11 cellular contexts compared by ENCODE assay signal in the genomic region with DNA sequence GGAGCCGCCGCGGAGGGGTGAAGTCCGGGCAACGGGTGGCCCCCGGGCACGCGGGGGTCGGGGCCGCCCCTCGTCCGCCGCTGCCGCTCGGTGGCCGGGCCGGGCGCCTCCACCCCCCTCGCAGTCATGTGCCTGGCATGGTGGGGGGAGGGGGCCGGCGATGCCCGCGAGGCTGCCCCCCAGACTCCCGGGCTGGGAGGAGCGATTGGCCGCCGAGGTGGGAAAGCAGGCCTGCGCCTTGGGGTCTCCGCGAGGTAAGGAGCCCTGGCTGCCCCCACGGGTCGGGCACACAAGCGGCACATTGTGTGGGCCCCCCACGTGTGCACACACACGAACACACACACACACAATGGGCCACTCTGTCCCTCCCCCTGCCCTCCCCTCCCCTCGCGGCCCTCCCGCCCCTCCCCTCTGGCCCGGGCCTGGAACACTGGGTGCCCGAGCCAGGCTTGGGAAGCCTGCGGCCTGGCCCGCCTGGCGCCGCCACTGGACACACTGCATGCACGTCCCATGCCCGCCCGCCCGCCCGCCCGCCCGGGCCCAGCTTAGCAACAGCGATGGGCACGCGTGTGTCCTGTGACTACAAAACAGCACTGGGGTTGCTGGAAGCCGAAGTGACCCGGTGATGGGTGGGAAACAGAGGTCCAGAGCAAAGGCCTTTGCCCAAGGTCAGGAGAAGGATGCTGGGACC. TPM values are rescaled to one million over a fixed set of nuclear protein-coding genes. Genes with fewer than 3 reads are reported as not detected.
DNase-seq lines count a peak whose midpoint lies in the region; ATAC-seq, FAIRE-seq and TF ChIP-seq lines count a peak whose summit lies in the region.
"Had no signal": no experiment of that assay in that cellular context is flagged by ENCODE, and none has a peak within 500 bp of the region (broad histone marks: within the 10 kb centered on the region; RNA-seq: fewer than 3 reads in every experiment).

No MANE protein-coding gene starts in this region.

- H3K79me2 ChIP-seq in GM23248 (ENCODE audit: insufficient read depth), result no peaks in the 10 kb centered on the region
- H3K79me2 ChIP-seq in astrocyte (ENCODE audit: insufficient read depth, low read length), result peaks cover 5% of the 10 kb centered on the region

- intact Hi-C loops in right cardiac atrium (cut with DNase I), result no loop called here

- H3K27me3 ChIP-seq in GM23248 (replicated peaks; ENCODE audit: insufficient read depth) (no peaks in the 10 kb centered on the region), astrocyte (ENCODE audit: insufficient read depth, low read length) (no peaks in the 10 kb centered on the region), right cardiac atrium (ENCODE audit: control insufficient read depth, insufficient read depth) (no peaks in the 10 kb centered on the region), skeletal muscle tissue (ENCODE audit: control insufficient read depth in 3 of 3, insufficient read depth in 3 of 3, low read length in 3 of 3) (peaks cover 0 to 3% (median 0%) of the 10 kb centered on the region in 3 donors)
- H3K27me3 ChIP-seq: right lobe of liver had no signal

- H4K20me1 ChIP-seq in GM23248 (ENCODE audit: insufficient read depth) (no peaks in the 10 kb centered on the region), astrocyte (ENCODE audit: insufficient read depth, low read length) (peaks cover 10% of the 10 kb centered on the region)

- no peaks in the 10 kb centered on the region for H3K9me2 ChIP-seq in GM23248 (ENCODE audit: insufficient read depth)

- H3K9me3 Mint-ChIP-seq in astrocyte (ENCODE audit: unreplicated experiment), result no peaks in the 10 kb centered on the region

- no peaks in the 10 kb centered on the region for H3K9me3 ChIP-seq in GM23248 (ENCODE audit: low read depth)
- H3K9me3 ChIP-seq in astrocyte (ENCODE audit: insufficient read depth, low read depth, low read length), result no peaks in the 10 kb centered on the region
- no peaks in the 10 kb centered on the region for H3K9me3 ChIP-seq in right cardiac atrium (ENCODE audit: control insufficient read depth, low read length)
- no peaks in the 10 kb centered on the region for H3K9me3 ChIP-seq in skeletal muscle tissue (ENCODE audit: control insufficient read depth in 3 of 3, low read length in 3 of 3)
- H3K9me3 ChIP-seq: right lobe of liver had no signal

- H3K36me3 ChIP-seq in GM23248 (ENCODE audit: low read depth), result no peaks in the 10 kb centered on the region
- H3K36me3 ChIP-seq in astrocyte (ENCODE audit: insufficient read depth, low read length), result no peaks in the 10 kb centered on the region
- H3K36me3 ChIP-seq in skeletal muscle tissue (ENCODE audit: control insufficient read depth in 3 of 3, insufficient read depth in 3 of 3, low read length in 3 of 3), result peaks cover 2 to 5% (median 5%) of the 10 kb centered on the region in 3 donors
- H3K36me3 ChIP-seq: right lobe of liver had no signal

- H3K27me3 Mint-ChIP-seq in astrocyte (ENCODE audit: low read depth, unreplicated experiment), result no peaks in the 10 kb centered on the region

- WGBS in GM23248 (ENCODE audit: low coverage in 1 of 2, low lambda C conversion rate in 2 of 2, missing lambda C conversion rate in 2 of 2), 2 experiments, result 2 to 5% methylated on average over 8 to 25 of the region's 56 CpGs
- 9% methylated on average over 48 of the region's 56 CpGs for WGBS in right cardiac atrium

- in situ Hi-C loops in GM23248 (cut with MboI), result no loop called here

- peak overlapping the region; percentile 59; the same call in 1 of the 2 replicates for H3K4me3 ChIP-seq in GM23248
- peak overlapping the region; percentile 17 for H3K4me3 ChIP-seq in astrocyte (ENCODE audit: insufficient read depth, low read depth, low read length)
- H3K4me3 ChIP-seq in right cardiac atrium (ENCODE audit: low read length), result peak overlapping the region; percentile 82
- peak overlapping the region; percentile 67 for H3K4me3 ChIP-seq in skeletal muscle tissue (ENCODE audit: low read length in 3 of 3)
- H3K4me3 ChIP-seq: right lobe of liver had no signal

- peak overlapping the region; percentile 57 for H3K9ac ChIP-seq in GM23248
- H3K9ac ChIP-seq in astrocyte (ENCODE audit: low read length), result no peak overlapping the region
- peak overlapping the region; percentile 68 to 85 (median 70) for H3K9ac ChIP-seq in skeletal muscle tissue (ENCODE audit: low read depth in 1 of 3, low read length in 3 of 3)

- FAIRE-seq in astrocyte (lab: Jason Lieb, UNC), result no peak

- H3K4me1 ChIP-seq in GM23248 (ENCODE audit: insufficient read depth), result no peaks in the 10 kb centered on the region
- peaks cover 11% of the 10 kb centered on the region for H3K4me1 ChIP-seq in astrocyte (ENCODE audit: insufficient read depth, low read length)
- H3K4me1 ChIP-seq in right cardiac atrium (ENCODE audit: control insufficient read depth, insufficient read depth, low read length), result no peaks in the 10 kb centered on the region
- peaks cover 10 to 38% (median 36%) of the 10 kb centered on the region in 3 donors for H3K4me1 ChIP-seq in skeletal muscle tissue (ENCODE audit: control insufficient read depth in 3 of 3, insufficient read depth in 3 of 3, low read length in 3 of 3)
- H3K4me1 ChIP-seq: right lobe of liver had no signal

- H3K27ac Mint-ChIP-seq in astrocyte (ENCODE audit: unreplicated experiment), result no peak overlapping the region

- ATAC-seq in right cardiac atrium, result peak; percentile 37 to 72
- no peak for ATAC-seq in HG02571 (IDR thresholded peaks at IDR 0.05; ENCODE audit: unreplicated experiment)
- no peak for ATAC-seq in HG03108 (IDR thresholded peaks at IDR 0.05; ENCODE audit: unreplicated experiment)
- ATAC-seq: right lobe of liver had no signal

- no peak for TF ChIP-seq CTCF in astrocyte (IDR thresholded peaks at IDR 0.05; ENCODE audit: insufficient read depth, low read depth, low read length)

- peaks cover 2% of the 10 kb centered on the region for H3K4me1 Mint-ChIP-seq in astrocyte (ENCODE audit: low read depth, unreplicated experiment)

- no peaks in the 10 kb centered on the region for H3K36me3 Mint-ChIP-seq in astrocyte (ENCODE audit: low read depth, unreplicated experiment)

- peak overlapping the region; percentile 35 for H3K4me2 ChIP-seq in GM23248 (ENCODE audit: unreplicated experiment)
- H3K4me2 ChIP-seq in astrocyte (ENCODE audit: low read length), result peak overlapping the region; percentile 76

- H3K27ac ChIP-seq in GM23248, result peak overlapping the region; percentile 52; the same call in 1 of the 2 replicates
- H3K27ac ChIP-seq in astrocyte (ENCODE audit: low read depth, low read length), result no peak overlapping the region
- H3K27ac ChIP-seq in right cardiac atrium (ENCODE audit: low read length), result peak overlapping the region; percentile 77
- peak overlapping the region; percentile 70 for H3K27ac ChIP-seq in skeletal muscle tissue (ENCODE audit: low read depth, low read length)
- H3K27ac ChIP-seq: right lobe of liver had no signal

- peak overlapping the region; percentile 76 for H3K4me3 Mint-ChIP-seq in astrocyte (ENCODE audit: unreplicated experiment)

- H2AFZ ChIP-seq in GM23248 (no peak overlapping the region), astrocyte (ENCODE audit: low read depth, low read length) (no peak overlapping the region)

- DNase-seq in GM23248 (peak; percentile 70), astrocyte (ENCODE audit: low read depth) (no peak), right cardiac atrium (peak; percentile 52 to 83 (median 79)), GF-D8 (lab: John Stamatoyannopoulos, UW) (no peak)
- DNase-seq in NK-92 treated with Interleukin-12 subunit alpha and Interleukin-12 subunit beta, amount 100 ng/mL, for 24 hours (lab: John Stamatoyannopoulos, UW), result no peak
- DNase-seq: activated gamma-delta T cell, NCI-H1436 had no signal

- H3F3A ChIP-seq in GM23248 (ENCODE audit: insufficient read depth), result no peaks in the 10 kb centered on the region

RNA-seq across cellular contexts. Expression of a gene that starts 1.3 kb away (rescaled TPM):
- 11.7 and 12.5 TPM in 2 replicates for total RNA-seq in GM23248 (2014; rRNA removed; shearing (Covaris generic))
- 1.8 and 1.9 TPM in 2 replicates for polyA plus RNA-seq in GM23248 (2016; fragmentation: Nextera tagmentation; extraction: Ambion mirVana)
- 52.6 and 57.9 TPM in 2 replicates for total RNA-seq in astrocyte
- 100 to 1,000 TPM; 107 to 191 (median 151) TPM for total RNA-seq in right cardiac atrium
- 131 TPM for polyA plus RNA-seq in right cardiac atrium
- total RNA-seq in skeletal muscle tissue, result 13.0 TPM

RNA-seq across cellular contexts. Expression of a gene that starts 15.4 kb away (rescaled TPM):
- total RNA-seq in GM23248 (2014; rRNA removed; shearing (Covaris generic)), result not detected in 2 replicates
- polyA plus RNA-seq in GM23248 (2016; fragmentation: Nextera tagmentation; extraction: Ambion mirVana) (not detected in 2 replicates), right cardiac atrium (9.1 TPM)
- total RNA-seq in astrocyte (0.65 and 1.1 TPM in 2 replicates), right cardiac atrium (10 to 100 TPM in 2 of 4 donors, 1 to 10 TPM in 2; 7.8 to 12.4 (median 11.0) TPM), skeletal muscle tissue (not detected)

RNA-seq across cellular contexts. Expression of a gene that starts 35.1 kb away (rescaled TPM):
- total RNA-seq in GM23248 (2014; rRNA removed; shearing (Covaris generic)), result 180 and 187 TPM in 2 replicates
- polyA plus RNA-seq in GM23248 (2016; fragmentation: Nextera tagmentation; extraction: Ambion mirVana) (317 and 326 TPM in 2 replicates), right cardiac atrium (149 TPM)
- total RNA-seq in astrocyte (219 and 222 TPM in 2 replicates), right cardiac atrium (100 to 1,000 TPM; 111 to 143 (median 123) TPM), skeletal muscle tissue (83.0 TPM)

RNA-seq across cellular contexts. Expression of a gene that starts 35.6 kb away (rescaled TPM):
- total RNA-seq in GM23248 (2014; rRNA removed; shearing (Covaris generic)), result 24.4 and 24.9 TPM in 2 replicates
- polyA plus RNA-seq in GM23248 (2016; fragmentation: Nextera tagmentation; extraction: Ambion mirVana) (9.5 and 9.8 TPM in 2 replicates), right cardiac atrium (11.0 TPM)
- total RNA-seq in astrocyte (27.2 and 30.5 TPM in 2 replicates), right cardiac atrium (10 to 100 TPM; 14.1 to 15.9 (median 15.5) TPM), skeletal muscle tissue (10.4 TPM)

RNA-seq across cellular contexts. Expression of a gene that starts 42.0 kb away (rescaled TPM):
- total RNA-seq in GM23248 (2014; rRNA removed; shearing (Covaris generic)), result not detected in 2 replicates
- polyA plus RNA-seq in GM23248 (2016; fragmentation: Nextera tagmentation; extraction: Ambion mirVana), result not detected in 2 replicates
- total RNA-seq in astrocyte, result 0.20 and 0.36 TPM in 2 replicates
- under 1 TPM in 1 of 4 donors, not detected in 3; 0.14 TPM for total RNA-seq in right cardiac atrium
- polyA plus RNA-seq in right cardiac atrium, result not detected
- total RNA-seq in skeletal muscle tissue, result not detected

Comparison
In these comparisons a context has a peak if more than half of its experiments do, and no peak if none do; other contexts are left out.
1. DNase-seq: peak in GM23248 (single experiment) and right cardiac atrium (3 of 3); none in astrocyte (single experiment), GF-D8 (single experiment) and NK-92 treated with Interleukin-12 subunit alpha and Interleukin-12 subunit beta, amount 100 ng/mL, for 24 hours (single experiment).
2. H3K4me3 ChIP-seq: peak in every context shown above with its lines; median percentile 82 in right cardiac atrium; 67 in skeletal muscle tissue; 59 in GM23248; 17 in astrocyte.
3. ATAC-seq: peak in right cardiac atrium (2 of 2); none in HG02571 (single experiment) and HG03108 (single experiment).